8 cellular contexts compared by ENCODE assay signal in genomic region chr13:43879323-43880181, GRCh38.
DNase-seq lines count a peak whose midpoint lies in the region; ATAC-seq and TF ChIP-seq lines count a peak whose summit lies in the region.

Gene CCDC122 (minus strand): TSS chr13:43879740. CDS start chr13:43869376, 10,364 bp downstream.
Gene LACC1 (plus strand): TSS chr13:43879904. CDS start chr13:43880986, 1,082 bp downstream.

- H3K9me3 ChIP-seq in NT2/D1 (ENCODE audit: insufficient read depth, low read length) (no peaks in the 10 kb centered on the region), mucosa of stomach (ENCODE audit: control insufficient read depth, low read length) (no peaks in the 10 kb centered on the region)

- TF ChIP-seq POLR2A in erythroblast (IDR thresholded peaks at IDR 0.05; ENCODE audit: low read length): peak; percentile 43

- ATAC-seq in GM18861 (IDR thresholded peaks at IDR 0.05; ENCODE audit: unreplicated experiment) (peak; percentile 53), HG03066 (IDR thresholded peaks at IDR 0.05; ENCODE audit: low read depth, unreplicated experiment) (peak; percentile 72)

- H3K9ac ChIP-seq in NT2/D1 (ENCODE audit: insufficient read length, low read depth) (peak within 1 kb of the TSS; percentile 70), mucosa of stomach (ENCODE audit: low read length) (peak within 1 kb of the TSS; percentile 93)

- H3K4me3 ChIP-seq in NT2/D1 (ENCODE audit: insufficient read length, low read depth) (peak within 1 kb of the TSS; percentile 42), mucosa of stomach (ENCODE audit: low read length) (peak within 1 kb of the TSS; percentile 70)

- DNase-seq in AG20443 (ENCODE audit: low spot score) (peak; percentile 95), NT2/D1 (ENCODE audit: low read depth, low spot score) (no peak), erythroblast (lab: John Stamatoyannopoulos, UW) (peak; percentile 64 to 71)
- DNase-seq in activated T-cell treated with anti-CD3 and anti-CD28 coated beads, Interleukin-2, amount 50 U/mL, for 1 hour: peak; percentile 77
- DNase-seq in stimulated activated CD8-positive, alpha-beta memory T cell treated with anti-CD3 and anti-CD28 coated beads, Interleukin-7, amount 100 ng/mL, for 1 hour (ENCODE audit: low read depth in 2 of 2): peak; percentile 32 to 49

- no peaks in the 10 kb centered on the region for H3K4me1 ChIP-seq in NT2/D1 (ENCODE audit: insufficient read depth, insufficient read length)
- peaks cover 6% of the 10 kb centered on the region for H3K4me1 ChIP-seq in mucosa of stomach (ENCODE audit: control insufficient read depth, insufficient read depth, low read length)

- H3K36me3 ChIP-seq in NT2/D1 (ENCODE audit: insufficient read depth, insufficient read length, low read length) (no peaks in the 10 kb centered on the region), mucosa of stomach (ENCODE audit: control insufficient read depth, insufficient read depth, low read length) (no peaks in the 10 kb centered on the region)

- H3K27me3 ChIP-seq in NT2/D1 (ENCODE audit: insufficient read depth, insufficient read length): no peaks in the 10 kb centered on the region
- H3K27me3 ChIP-seq in mucosa of stomach (ENCODE audit: control insufficient read depth, insufficient read depth, low read length): no peaks in the 10 kb centered on the region
